8 cellular contexts compared by ENCODE assay signal in genomic region chr4:1008840-1009646, GRCh38.
DNase-seq lines count a peak whose midpoint lies in the region; ATAC-seq and TF ChIP-seq lines count a peak whose summit lies in the region.

No MANE protein-coding gene starts in this region.

- no peaks in the 10 kb centered on the region for H4K20me1 ChIP-seq in OCI-LY1 (ENCODE audit: insufficient read depth, low read length)

- H3K9ac ChIP-seq in OCI-LY1 (ENCODE audit: low read length), result peak overlapping the region; percentile 43; the same call in 1 of the 2 replicates
- H3K9ac ChIP-seq in adipocyte (ENCODE audit: low read length), result peak overlapping the region; percentile 71

- TF ChIP-seq CTCF in OCI-LY1 (IDR thresholded peaks at IDR 0.05; ENCODE audit: low read length), result no peak

- ATAC-seq in GM21381 (IDR thresholded peaks at IDR 0.05; ENCODE audit: unreplicated experiment), result peak; percentile 1
- no peak for ATAC-seq in stimulated activated naive CD8-positive, alpha-beta T cell treated with anti-CD3 and anti-CD28 coated beads, Interleukin-15, Interleukin-2, amounts not matched to agents 100 U/mL and 50 U/mL, for 24 hours
- no peak for ATAC-seq in HG03095 (IDR thresholded peaks at IDR 0.05; ENCODE audit: unreplicated experiment)
- no peak for ATAC-seq in GM21367 (IDR thresholded peaks at IDR 0.05; ENCODE audit: unreplicated experiment)
- ATAC-seq in GM19351 (IDR thresholded peaks at IDR 0.05; ENCODE audit: unreplicated experiment), result no peak

- H3K4me3 ChIP-seq in OCI-LY1 (ENCODE audit: low read depth, low read length, poor library complexity, severe bottlenecking) (peak overlapping the region; percentile 60), adipocyte (ENCODE audit: low read length) (peak overlapping the region; percentile 76)

- H3K9me3 ChIP-seq in OCI-LY1 (ENCODE audit: low read length), result no peaks in the 10 kb centered on the region
- H3K9me3 ChIP-seq in adipocyte (ENCODE audit: control insufficient read depth, low read length), result no peaks in the 10 kb centered on the region

- H3K36me3 ChIP-seq in OCI-LY1 (ENCODE audit: insufficient read depth, low read length) (no peaks in the 10 kb centered on the region), adipocyte (ENCODE audit: control insufficient read depth, insufficient read depth, low read length, severe bottlenecking) (peaks cover 5% of the 10 kb centered on the region)

- H3K4me2 ChIP-seq in OCI-LY1 (ENCODE audit: low read length), result peak overlapping the region; percentile 72

- no peaks in the 10 kb centered on the region for H3K9me2 ChIP-seq in OCI-LY1 (ENCODE audit: low read depth, low read length)

- H3K79me2 ChIP-seq in OCI-LY1 (ENCODE audit: insufficient read depth, low read length), result no peaks in the 10 kb centered on the region

- H3K27me3 ChIP-seq in OCI-LY1 (ENCODE audit: insufficient read depth, low read length), result no peaks in the 10 kb centered on the region
- H3K27me3 ChIP-seq in adipocyte (replicated peaks; ENCODE audit: control insufficient read depth, insufficient read depth, low read length), result peaks cover 8% of the 10 kb centered on the region

- no peaks in the 10 kb centered on the region for H3F3A ChIP-seq in OCI-LY1 (ENCODE audit: insufficient read depth, low read length)

- DNase-seq in adipocyte (ENCODE audit: low read depth) (peak; percentile 29), left kidney (ENCODE audit: low read depth, low spot score) (peak; percentile 52)
- peak; percentile 29 for DNase-seq in stimulated activated naive CD8-positive, alpha-beta T cell treated with anti-CD3 and anti-CD28 coated beads, Interleukin-15, Interleukin-2, amounts not matched to agents 100 U/mL and 50 U/mL, for 24 hours

- H3K27ac ChIP-seq in OCI-LY1 (ENCODE audit: low read depth, low read length, poor library complexity, severe bottlenecking), result no peak overlapping the region

- H2AFZ ChIP-seq in OCI-LY1 (ENCODE audit: low read length), result no peak overlapping the region

- H3K4me1 ChIP-seq in OCI-LY1 (ENCODE audit: insufficient read depth, low read length, severe bottlenecking) (peaks cover 12% of the 10 kb centered on the region), adipocyte (ENCODE audit: control insufficient read depth, insufficient read depth, low read length) (peaks cover 16% of the 10 kb centered on the region)
